Comparison of ENCODE assay signal across 1 cellular context in genomic region chr13:48494874-48495273, GRCh38.
TF ChIP-seq lines count a peak whose summit lies in the region.

No MANE protein-coding gene starts in this region.

TF ChIP-seq in endothelial cell of umbilical vein, 7 proteins besides CTCF, POLR2A, EP300 and RAD21:
- TF ChIP-seq FOS (IDR thresholded peaks at IDR 0.05; ENCODE audit: borderline replicate concordance, insufficient read depth, low read length) (peak; percentile 80), POLR2AphosphoS5 (IDR thresholded peaks at IDR 0.05; ENCODE audit: insufficient read depth, low read depth, low read length) (peak; percentile 29), EZH2 (IDR thresholded peaks at IDR 0.05; ENCODE audit: borderline replicate concordance, low read depth, low read length, severe bottlenecking) (no peak), JUN (IDR thresholded peaks at IDR 0.05; ENCODE audit: borderline replicate concordance, insufficient read depth, insufficient read length, low read depth) (peak; percentile 69), MYC (IDR thresholded peaks at IDR 0.05; ENCODE audit: low read depth, low read length) (no peak), GATA2 (IDR thresholded peaks at IDR 0.05; ENCODE audit: insufficient read depth, insufficient read length, low read depth, low read length) (peak; percentile 77)
